Comparison of ENCODE assay signal across 12 cellular contexts in genomic region chrX:45505214-45505613, GRCh38.
DNase-seq lines count a peak whose midpoint lies in the region; ATAC-seq, FAIRE-seq and TF ChIP-seq lines count a peak whose summit lies in the region.
"Had no signal": no experiment of that assay in that cellular context is flagged by ENCODE, and none has a peak within 500 bp of the region (broad histone marks: within the 10 kb centered on the region; RNA-seq: fewer than 3 reads in every experiment).

No MANE protein-coding gene starts in this region.

- no peak for TF ChIP-seq CTCF in astrocyte (IDR thresholded peaks at IDR 0.05; ENCODE audit: insufficient read depth, low read depth, low read length)
- no peak for TF ChIP-seq CTCF in lower lobe of right lung (IDR thresholded peaks at IDR 0.05)

- H3K36me3 ChIP-seq in GM23248 (ENCODE audit: low read depth) = no peaks in the 10 kb centered on the region
- H3K36me3 ChIP-seq in astrocyte (ENCODE audit: insufficient read depth, low read length) = no peaks in the 10 kb centered on the region
- H3K36me3 ChIP-seq in lower lobe of right lung = no peaks in the 10 kb centered on the region
- H3K36me3 ChIP-seq: neutrophil, tibial nerve had no signal

- no peak overlapping the region for H3K4me3 Mint-ChIP-seq in astrocyte (ENCODE audit: unreplicated experiment)
- peak overlapping the region in 4 of 5 donors; percentile 26 to 73 (median 38) for H3K4me3 Mint-ChIP-seq in immature natural killer cell
- H3K4me3 Mint-ChIP-seq: T-helper 17 cell had no signal

- H2AFZ ChIP-seq in GM23248 (no peak overlapping the region), astrocyte (ENCODE audit: low read depth, low read length) (no peak overlapping the region)

- H3K4me1 Mint-ChIP-seq in astrocyte (ENCODE audit: low read depth, unreplicated experiment) = peaks cover 17% of the 10 kb centered on the region
- H3K4me1 Mint-ChIP-seq in immature natural killer cell = peaks cover 21 to 27% of the 10 kb centered on the region in 2 donors

- H3K4me3 ChIP-seq in GM23248 = no peak overlapping the region
- H3K4me3 ChIP-seq in astrocyte (ENCODE audit: insufficient read depth, low read depth, low read length) = no peak overlapping the region
- H3K4me3 ChIP-seq in lower lobe of right lung = no peak overlapping the region
- H3K4me3 ChIP-seq: GM12878, tibial nerve had no signal

- FAIRE-seq in astrocyte (lab: Jason Lieb, UNC) = peak; percentile 90
- FAIRE-seq: GM12878 had no signal

- in situ Hi-C loops in GM23248 (cut with MboI) = loop anchor here (25.0 kb wide), 1 partner anchor 207 kb away; no protein-coding TSS in a partner anchor

- H3K9ac ChIP-seq in GM23248 (no peak overlapping the region), astrocyte (ENCODE audit: low read length) (peak overlapping the region; percentile 33)

- H3K4me2 ChIP-seq in GM23248 (ENCODE audit: unreplicated experiment) (no peak overlapping the region), astrocyte (ENCODE audit: low read length) (peak overlapping the region; percentile 28)

- DNase-seq in A172 (ENCODE audit: low spot score) = peak; percentile 82
- peak; percentile 57 for DNase-seq in GM23248
- DNase-seq in astrocyte (ENCODE audit: low read depth) = peak; percentile 61
- DNase-seq in immature natural killer cell = peak; percentile 28 to 48 (median 39)
- DNase-seq in amniotic stem cell (lab: John Stamatoyannopoulos, UW) = no peak
- DNase-seq in lower lobe of right lung = no peak
- no peak for DNase-seq in left lobe of liver (ENCODE audit: low spot score)
- DNase-seq: T-helper 17 cell had no signal

- 22 to 47% methylated on average over 1 of the region's 1 CpG for WGBS in GM23248 (ENCODE audit: low coverage in 1 of 2, low lambda C conversion rate in 2 of 2, missing lambda C conversion rate in 2 of 2), 2 experiments

- peak overlapping the region; percentile 91 for H3K27ac Mint-ChIP-seq in astrocyte (ENCODE audit: unreplicated experiment)
- H3K27ac Mint-ChIP-seq in immature natural killer cell = peak overlapping the region; percentile 58 to 84 (median 79)
- H3K27ac Mint-ChIP-seq: T-helper 17 cell had no signal

- no peaks in the 10 kb centered on the region for H3K79me2 ChIP-seq in GM23248 (ENCODE audit: insufficient read depth)
- H3K79me2 ChIP-seq in astrocyte (ENCODE audit: insufficient read depth, low read length) = no peaks in the 10 kb centered on the region

- peaks cover 34% of the 10 kb centered on the region for H3K4me1 ChIP-seq in GM23248 (ENCODE audit: insufficient read depth)
- H3K4me1 ChIP-seq in astrocyte (ENCODE audit: insufficient read depth, low read length) = peaks cover 20% of the 10 kb centered on the region
- peaks cover 14% of the 10 kb centered on the region for H3K4me1 ChIP-seq in lower lobe of right lung

- no peaks in the 10 kb centered on the region for H3K9me2 ChIP-seq in GM23248 (ENCODE audit: insufficient read depth)

- H3K9me3 Mint-ChIP-seq in astrocyte (ENCODE audit: unreplicated experiment) (no peaks in the 10 kb centered on the region), immature natural killer cell (no peaks in the 10 kb centered on the region)

- intact Hi-C loops in lower lobe of right lung (cut with DNase I) = no loop called here

- no peaks in the 10 kb centered on the region for H3K36me3 Mint-ChIP-seq in astrocyte (ENCODE audit: low read depth, unreplicated experiment)
- H3K36me3 Mint-ChIP-seq in immature natural killer cell = no peaks in the 10 kb centered on the region

- ATAC-seq in GM18858 (IDR thresholded peaks at IDR 0.05; ENCODE audit: unreplicated experiment) = no peak
- ATAC-seq in lower lobe of right lung = no peak
- no peak for ATAC-seq in left lobe of liver
- ATAC-seq: GM12878, T-helper 17 cell had no signal

- no peaks in the 10 kb centered on the region for H3K27me3 Mint-ChIP-seq in astrocyte (ENCODE audit: low read depth, unreplicated experiment)
- H3K27me3 Mint-ChIP-seq in immature natural killer cell (ENCODE audit: low read depth in 3 of 3) = peaks cover 0 to 3% (median 1%) of the 10 kb centered on the region in 3 donors

- H3K27me3 ChIP-seq in GM23248 (replicated peaks; ENCODE audit: insufficient read depth) = no peaks in the 10 kb centered on the region
- no peaks in the 10 kb centered on the region for H3K27me3 ChIP-seq in astrocyte (ENCODE audit: insufficient read depth, low read length)
- no peaks in the 10 kb centered on the region for H3K27me3 ChIP-seq in lower lobe of right lung (ENCODE audit: low read depth)
- H3K27me3 ChIP-seq: neutrophil, tibial nerve had no signal

- H3K9me3 ChIP-seq in GM23248 (ENCODE audit: low read depth) (no peaks in the 10 kb centered on the region), astrocyte (ENCODE audit: insufficient read depth, low read depth, low read length) (no peaks in the 10 kb centered on the region), lower lobe of right lung (no peaks in the 10 kb centered on the region)
- H3K9me3 ChIP-seq: neutrophil, tibial nerve had no signal

- H3K27ac ChIP-seq in GM23248 (peak overlapping the region; percentile 71), astrocyte (ENCODE audit: low read depth, low read length) (peak overlapping the region; percentile 86), lower lobe of right lung (no peak overlapping the region)
- H3K27ac ChIP-seq: neutrophil had no signal

- H4K20me1 ChIP-seq in GM23248 (ENCODE audit: insufficient read depth) = no peaks in the 10 kb centered on the region
- no peaks in the 10 kb centered on the region for H4K20me1 ChIP-seq in astrocyte (ENCODE audit: insufficient read depth, low read length)

- peaks cover 27% of the 10 kb centered on the region for H3F3A ChIP-seq in GM23248 (ENCODE audit: insufficient read depth)

Comparison
In these comparisons a context has a peak if more than half of its experiments do, and no peak if none do; other contexts are left out.
1. DNase-seq: peak in A172 (single experiment), GM23248 (single experiment), astrocyte (single experiment) and immature natural killer cell (3 of 3); none in amniotic stem cell (single experiment), lower lobe of right lung (single experiment) and left lobe of liver (single experiment).